ENCODE assay signal across 18 cellular contexts in genomic region chr15:48609486-48609885, GRCh38.
"Had no signal": no experiment of that assay in that cellular context is flagged by ENCODE, and none has a peak within 500 bp of the region (broad histone marks: within the 10 kb centered on the region; RNA-seq: fewer than 3 reads in every experiment).

No MANE protein-coding gene starts in this region.

- H3K4me3 Mint-ChIP-seq: activated naive CD8-positive, alpha-beta T cell treated with anti-CD3 and anti-CD28 coated beads for 36 hours; naive B cell; neural crest cell; stimulated activated naive B cell treated with anti-CD40 and anti-IgM and Interleukin-4, amounts not matched to agents 10 μg/mL and 1 μg/mL and 100 μg/mL, for 72 hours had no signal

- H3K27ac Mint-ChIP-seq: activated naive CD8-positive, alpha-beta T cell treated with anti-CD3 and anti-CD28 coated beads for 36 hours; naive B cell; stimulated activated naive B cell treated with anti-CD40 and anti-IgM and Interleukin-4, amounts not matched to agents 10 μg/mL and 1 μg/mL and 100 μg/mL, for 72 hours had no signal

- DNase-seq: activated CD4-positive, alpha-beta T cell treated with anti-CD3 and anti-CD28 coated beads, Interleukin-2, amount 50 U/mL, for 1 hour; activated CD4-positive, CD25-positive, alpha-beta regulatory T cell treated with anti-CD3 and anti-CD28 coated beads, Interleukin-2, amount 50 U/mL, for 72 hours; activated naive CD4-positive, alpha-beta T cell treated with Interleukin-2 at 50 U/mL for 16 hours; activated naive CD8-positive, alpha-beta T cell treated with anti-CD3 and anti-CD28 coated beads for 36 hours; activated T-cell treated with anti-CD3 and anti-CD28 coated beads, Interleukin-2, amount 50 U/mL, for 48 hours; foreskin keratinocyte; kidney; lower lobe of right lung; naive B cell; occipital lobe; sigmoid colon; stimulated activated CD4-positive, alpha-beta T cell treated with anti-CD3 and anti-CD28 coated beads, Interleukin-2, amount 100 ng/mL, for 48 hours; stimulated activated CD8-positive, alpha-beta memory T cell treated with anti-CD3 and anti-CD28 coated beads, Interleukin-4, amount 100 ng/mL, for 48 hours; stimulated activated naive B cell treated with anti-CD40 and anti-IgM and Interleukin-4, amounts not matched to agents 10 μg/mL and 1 μg/mL and 100 μg/mL, for 72 hours; trophoblast cell; uterus; WERI-Rb-1 had no signal

- H3K27me3 Mint-ChIP-seq: activated naive CD8-positive, alpha-beta T cell treated with anti-CD3 and anti-CD28 coated beads for 36 hours; naive B cell; stimulated activated naive B cell treated with anti-CD40 and anti-IgM and Interleukin-4, amounts not matched to agents 10 μg/mL and 1 μg/mL and 100 μg/mL, for 72 hours had no signal

- ATAC-seq: foreskin keratinocyte; lower lobe of right lung; stimulated activated naive B cell treated with anti-CD40 and anti-IgM and Interleukin-4, amounts not matched to agents 10 μg/mL and 1 μg/mL and 100 μg/mL, for 72 hours had no signal

- H3K9me3 Mint-ChIP-seq: activated naive CD8-positive, alpha-beta T cell treated with anti-CD3 and anti-CD28 coated beads for 36 hours; neural crest cell had no signal

- H3K36me3 Mint-ChIP-seq: activated naive CD8-positive, alpha-beta T cell treated with anti-CD3 and anti-CD28 coated beads for 36 hours; naive B cell; stimulated activated naive B cell treated with anti-CD40 and anti-IgM and Interleukin-4, amounts not matched to agents 10 μg/mL and 1 μg/mL and 100 μg/mL, for 72 hours had no signal

- H3K4me1 Mint-ChIP-seq: activated naive CD8-positive, alpha-beta T cell treated with anti-CD3 and anti-CD28 coated beads for 36 hours; naive B cell; neural crest cell; stimulated activated naive B cell treated with anti-CD40 and anti-IgM and Interleukin-4, amounts not matched to agents 10 μg/mL and 1 μg/mL and 100 μg/mL, for 72 hours had no signal
